In the genomic region with DNA sequence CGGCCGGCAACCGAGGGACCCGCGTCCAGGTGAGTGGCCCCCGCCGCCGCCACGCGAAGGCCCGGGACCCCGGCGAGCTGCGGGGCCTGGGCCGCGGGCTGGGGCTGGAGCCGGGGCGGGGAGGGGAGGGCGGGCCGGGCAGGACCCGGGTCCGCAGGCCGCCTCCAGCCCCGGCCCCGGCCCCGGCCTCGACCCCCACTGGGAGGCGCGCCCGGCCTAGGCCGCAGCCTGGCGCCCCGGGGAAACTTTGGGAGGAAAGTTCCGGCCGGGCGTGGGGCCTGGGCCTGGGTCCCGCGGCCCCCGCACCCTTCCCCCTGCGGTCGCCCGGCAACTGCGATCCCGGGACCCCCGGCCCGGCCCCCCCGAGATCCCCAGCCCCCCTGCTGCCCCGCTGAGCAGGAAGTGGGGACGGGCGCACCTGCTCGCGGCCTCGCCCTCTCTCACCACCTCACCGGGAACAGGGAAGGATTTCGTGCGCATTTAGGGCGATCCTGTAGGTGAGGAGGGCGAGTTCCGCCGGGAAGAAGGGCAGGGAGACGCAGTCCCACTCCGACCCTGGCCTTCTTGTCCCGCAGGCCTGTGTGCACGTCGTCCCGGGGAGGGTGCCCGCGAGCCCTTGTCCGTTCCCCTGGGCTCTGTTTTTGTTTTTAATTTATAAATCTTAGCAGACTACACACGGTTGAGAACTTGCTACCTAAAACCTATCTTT, we compare ENCODE assay signal across 8 cellular contexts. TPM values are rescaled to one million over a fixed set of nuclear protein-coding genes. Genes with fewer than 3 reads are reported as not detected.
DNase-seq lines count a peak whose midpoint lies in the region; ATAC-seq, FAIRE-seq and TF ChIP-seq lines count a peak whose summit lies in the region.

No MANE protein-coding gene starts in this region.

- peak overlapping the region; percentile 88 for H3K9ac ChIP-seq in mesenchymal stem cell (ENCODE audit: low read length)

- H2AK5ac ChIP-seq in mesenchymal stem cell (ENCODE audit: low read length, severe bottlenecking), result no peak overlapping the region

- no peak for TF ChIP-seq CTCF in bronchial epithelial cell (IDR thresholded peaks at IDR 0.05; ENCODE audit: insufficient read depth, low read length, severe bottlenecking)

- peak overlapping the region in 1 of 2 experiments; percentile 34 for H3K23ac ChIP-seq in mesenchymal stem cell (ENCODE audit: low read length in 2 of 2)

- H2BK15ac ChIP-seq in mesenchymal stem cell (ENCODE audit: low read depth, poor library complexity, severe bottlenecking), result peak overlapping the region; percentile 71

- H2AFZ ChIP-seq in mesenchymal stem cell (ENCODE audit: low read depth, low read length), result peak overlapping the region; percentile 8

- H3K4me3 ChIP-seq in bronchial epithelial cell (ENCODE audit: low read depth, low read length) (peak overlapping the region; percentile 68), mesenchymal stem cell (ENCODE audit: insufficient read depth in 1 of 2, low read depth in 1 of 2, low read length in 2 of 2) (peak overlapping the region; percentile 84 to 93)

- peak overlapping the region; percentile 80 for H4K8ac ChIP-seq in mesenchymal stem cell (ENCODE audit: low read length)

- H2BK120ac ChIP-seq in mesenchymal stem cell (ENCODE audit: low read depth, low read length), result peak overlapping the region; percentile 65

- H4K91ac ChIP-seq in mesenchymal stem cell (ENCODE audit: low read length), result no peak overlapping the region

- H3K18ac ChIP-seq in mesenchymal stem cell (ENCODE audit: low read depth in 1 of 2, low read length in 2 of 2), result peak overlapping the region; percentile 64 to 91

- H3K4me1 ChIP-seq in mesenchymal stem cell (ENCODE audit: control insufficient read depth, insufficient read depth, low read depth, low read length), result peaks cover 14% of the 10 kb centered on the region

- no peak for FAIRE-seq in bronchial epithelial cell (lab: Jason Lieb, UNC)

- H3K27me3 ChIP-seq in bronchial epithelial cell (ENCODE audit: control insufficient read depth, insufficient read depth, low read length), result no peaks in the 10 kb centered on the region
- H3K27me3 ChIP-seq in mesenchymal stem cell (ENCODE audit: control insufficient read depth in 1 of 2, insufficient read depth in 1 of 2, low read length in 2 of 2), result peaks cover 14 to 20% of the 10 kb centered on the region in 2 experiments

- DNase-seq in DMS53 (lab: John Stamatoyannopoulos, UW) (peak; percentile 73), M059J (ENCODE audit: low read depth) (peak; percentile 28), bronchial epithelial cell (ENCODE audit: low read depth) (no peak), mesenchymal stem cell (peak; percentile 21)
- no peak for DNase-seq in NK-92 treated with Interleukin-12 subunit alpha and Interleukin-12 subunit beta, amount 100 ng/mL, for 24 hours (lab: John Stamatoyannopoulos, UW)
- DNase-seq in stimulated activated CD4-positive, alpha-beta T cell treated with anti-CD3 and anti-CD28 coated beads, Interleukin-1b, Interleukin-23, amount 100 ng/mL, for 48 hours, result no peak

- H3K27ac ChIP-seq in mesenchymal stem cell (ENCODE audit: low read length, poor library complexity, severe bottlenecking), result peak overlapping the region; percentile 16

- peak overlapping the region in 1 of 2 experiments; percentile 85 for H3K14ac ChIP-seq in mesenchymal stem cell (ENCODE audit: low read length in 2 of 2)

- peak overlapping the region in 1 of 2 experiments; percentile 10 for H2BK12ac ChIP-seq in mesenchymal stem cell (ENCODE audit: low read length in 2 of 2)

- H3K79me1 ChIP-seq in mesenchymal stem cell (replicated peaks; ENCODE audit: low read length, poor library complexity, severe bottlenecking), result peaks cover 11% of the 10 kb centered on the region

- ATAC-seq in GM21723 (IDR thresholded peaks at IDR 0.05; ENCODE audit: unreplicated experiment), result peak; percentile 10
- ATAC-seq in HG03469 (IDR thresholded peaks at IDR 0.05; ENCODE audit: unreplicated experiment), result no peak

- peaks cover 5% of the 10 kb centered on the region for H3K9me3 ChIP-seq in mesenchymal stem cell (ENCODE audit: control insufficient read depth, low read length)

- H3K36me3 ChIP-seq in bronchial epithelial cell (ENCODE audit: control insufficient read depth, insufficient read depth, low read length), result peaks cover 5% of the 10 kb centered on the region
- H3K36me3 ChIP-seq in mesenchymal stem cell (ENCODE audit: control insufficient read depth in 1 of 2, insufficient read depth in 2 of 2, low read depth in 1 of 2, low read length in 2 of 2), result peaks cover 12 to 26% of the 10 kb centered on the region in 2 experiments

- no peak overlapping the region for H2BK5ac ChIP-seq in mesenchymal stem cell (ENCODE audit: low read depth, low read length, poor library complexity, severe bottlenecking)

- H3K4ac ChIP-seq in mesenchymal stem cell (ENCODE audit: low read depth in 1 of 2, low read length in 2 of 2), result peak overlapping the region in 1 of 2 experiments; percentile 68

- peak overlapping the region; percentile 69 for H3K4me2 ChIP-seq in mesenchymal stem cell (ENCODE audit: low read length, poor library complexity, severe bottlenecking)

- 2% methylated on average over 27 of the region's 70 CpGs for WGBS in mesenchymal stem cell

RNA-seq across cellular contexts. Expression of gene OSBPL2, which starts 0.4 kb away (rescaled TPM):
- total RNA-seq in M059J (2014; rRNA removed; shearing (Covaris generic)), result 20.7 and 29.2 TPM in 2 replicates
- total RNA-seq in bronchial epithelial cell, result 49.8 and 70.4 TPM in 2 replicates
- polyA plus RNA-seq in mesenchymal stem cell (2013, experiment 1 of 2), result 22.3 TPM
- 22.7 TPM for polyA plus RNA-seq in mesenchymal stem cell (2013, experiment 2 of 2)

RNA-seq across cellular contexts. Expression of gene HRH3, which starts 18.6 kb away (rescaled TPM):
- total RNA-seq in M059J (2014; rRNA removed; shearing (Covaris generic)), result not detected in 2 replicates
- total RNA-seq in bronchial epithelial cell, result not detected in 2 replicates
- not detected for polyA plus RNA-seq in mesenchymal stem cell (2013, experiment 1 of 2)
- polyA plus RNA-seq in mesenchymal stem cell (2013, experiment 2 of 2), result not detected

RNA-seq across cellular contexts. Expression of gene MTG2, which starts 55.9 kb away (rescaled TPM):
- 19.9 and 46.4 TPM in 2 replicates for total RNA-seq in M059J (2014; rRNA removed; shearing (Covaris generic))
- total RNA-seq in bronchial epithelial cell, result 22.5 and 24.0 TPM in 2 replicates
- 27.8 TPM for polyA plus RNA-seq in mesenchymal stem cell (2013, experiment 1 of 2)
- 26.3 TPM for polyA plus RNA-seq in mesenchymal stem cell (2013, experiment 2 of 2)

Comparison
In these comparisons a context has a peak if more than half of its experiments do, and no peak if none do; other contexts are left out.
1. DNase-seq: peak in DMS53 (single experiment), M059J (single experiment) and mesenchymal stem cell (single experiment); none in bronchial epithelial cell (single experiment), NK-92 treated with Interleukin-12 subunit alpha and Interleukin-12 subunit beta, amount 100 ng/mL, for 24 hours (single experiment) and stimulated activated CD4-positive, alpha-beta T cell treated with anti-CD3 and anti-CD28 coated beads, Interleukin-1b, Interleukin-23, amount 100 ng/mL, for 48 hours (single experiment).